1 cellular context compared by ENCODE assay signal in genomic region chr1:201530741-201531521, GRCh38.
TF ChIP-seq lines count a peak whose summit lies in the region.

No MANE protein-coding gene starts in this region.

TF ChIP-seq in K562, 482 proteins besides CTCF, POLR2A, EP300 and RAD21 (continued from another document and continues in another):
- TF ChIP-seq GMEB1 (CRISPR knock-in tag; IDR thresholded peaks at IDR 0.05) (no peak), SOX6 (IDR thresholded peaks at IDR 0.05) (peak; percentile 27; the same call in 1 of the 2 replicates), ATF1 (CRISPR knock-in tag; IDR thresholded peaks at IDR 0.05) (no peak), ATF1 (tag; IDR thresholded peaks at IDR 0.05) (0 out of 2 replicates have a peak, but pooled peaks have one; percentile 42), ETV6 (IDR thresholded peaks at IDR 0.05; ENCODE audit: borderline replicate concordance in 1 of 2, low read depth in 2 of 2, low read length in 1 of 2) (0 out of 4 replicates have a peak, but pooled peaks of 1 of the 2 experiments have one; percentile 4), ETV6 (CRISPR knock-in tag; IDR thresholded peaks at IDR 0.05; ENCODE audit: borderline replicate concordance) (no peak), TAF7 (tag; IDR thresholded peaks at IDR 0.05) (no peak), FOXP1 (CRISPR knock-in tag; IDR thresholded peaks at IDR 0.05) (no peak), MYC (IDR thresholded peaks at IDR 0.05; ENCODE audit: low read depth, low read length) (peak; percentile 95), MYC (CRISPR knock-in tag; IDR thresholded peaks at IDR 0.05; ENCODE audit: borderline replicate concordance, low read depth) (no peak), PHF21A (IDR thresholded peaks at IDR 0.05; ENCODE audit: borderline replicate concordance, low read depth) (no peak), SP2 (IDR thresholded peaks at IDR 0.05; ENCODE audit: extremely low read depth, low read depth, low read length, poor library complexity, severe bottlenecking) (no peak), L3MBTL2 (IDR thresholded peaks at IDR 0.05) (peak; percentile 80), LEF1 (IDR thresholded peaks at IDR 0.05) (no peak), RBM39 (optimal IDR thresholded peaks at IDR 0.05; ENCODE audit: low read depth, low read length) (no peak), RREB1 (CRISPR knock-in tag; IDR thresholded peaks at IDR 0.05) (no peak), JUND (IDR thresholded peaks at IDR 0.05; ENCODE audit: borderline replicate concordance, low read depth, low read length) (peak; percentile 71), JUND (tag; IDR thresholded peaks at IDR 0.05; ENCODE audit: borderline replicate concordance, low read depth, low read length) (peak; percentile 20; the same call in 1 of the 3 replicates), CTBP1 (IDR thresholded peaks at IDR 0.05; ENCODE audit: borderline replicate concordance) (peak; percentile 37; the same call in 1 of the 2 replicates), TRIM24 (IDR thresholded peaks at IDR 0.05) (no peak), NBN (IDR thresholded peaks at IDR 0.05; ENCODE audit: low read depth) (0 out of 2 replicates have a peak, but pooled peaks have one; percentile 27), RNF2 (IDR thresholded peaks at IDR 0.05) (no peak), ARHGAP35 (IDR thresholded peaks at IDR 0.05; ENCODE audit: partially characterized antibody) (no peak), SIN3B (IDR thresholded peaks at IDR 0.05; ENCODE audit: low read depth) (0 out of 2 replicates have a peak, but pooled peaks have one; percentile 17), ZNF324 (CRISPR knock-in tag; IDR thresholded peaks at IDR 0.05) (no peak), KDM5B (IDR thresholded peaks at IDR 0.05; ENCODE audit: insufficient replicate concordance, low read depth, low read length) (no peak), BCOR (IDR thresholded peaks at IDR 0.05) (no peak), ZSCAN29 (IDR thresholded peaks at IDR 0.05) (no peak), NR1H2 (CRISPR knock-in tag; IDR thresholded peaks at IDR 0.05) (no peak), ARNT (IDR thresholded peaks at IDR 0.05) (no peak), HMBOX1 (IDR thresholded peaks at IDR 0.05) (no peak), POLR2H (tag; IDR thresholded peaks at IDR 0.05; ENCODE audit: low read depth) (no peak), FOXJ2 (tag; IDR thresholded peaks at IDR 0.05) (no peak), CREB3 (tag; conservative IDR thresholded peaks at IDR 0.05; ENCODE audit: low read depth) (no peak), SMC3 (conservative IDR thresholded peaks at IDR 0.05; ENCODE audit: insufficient read depth, low read depth, low read length) (peak; percentile 94), SP1 (CRISPR knock-in tag; IDR thresholded peaks at IDR 0.05) (peak; percentile 41; the same call in 1 of the 2 replicates)
- TF ChIP-seq, protein P1, sequence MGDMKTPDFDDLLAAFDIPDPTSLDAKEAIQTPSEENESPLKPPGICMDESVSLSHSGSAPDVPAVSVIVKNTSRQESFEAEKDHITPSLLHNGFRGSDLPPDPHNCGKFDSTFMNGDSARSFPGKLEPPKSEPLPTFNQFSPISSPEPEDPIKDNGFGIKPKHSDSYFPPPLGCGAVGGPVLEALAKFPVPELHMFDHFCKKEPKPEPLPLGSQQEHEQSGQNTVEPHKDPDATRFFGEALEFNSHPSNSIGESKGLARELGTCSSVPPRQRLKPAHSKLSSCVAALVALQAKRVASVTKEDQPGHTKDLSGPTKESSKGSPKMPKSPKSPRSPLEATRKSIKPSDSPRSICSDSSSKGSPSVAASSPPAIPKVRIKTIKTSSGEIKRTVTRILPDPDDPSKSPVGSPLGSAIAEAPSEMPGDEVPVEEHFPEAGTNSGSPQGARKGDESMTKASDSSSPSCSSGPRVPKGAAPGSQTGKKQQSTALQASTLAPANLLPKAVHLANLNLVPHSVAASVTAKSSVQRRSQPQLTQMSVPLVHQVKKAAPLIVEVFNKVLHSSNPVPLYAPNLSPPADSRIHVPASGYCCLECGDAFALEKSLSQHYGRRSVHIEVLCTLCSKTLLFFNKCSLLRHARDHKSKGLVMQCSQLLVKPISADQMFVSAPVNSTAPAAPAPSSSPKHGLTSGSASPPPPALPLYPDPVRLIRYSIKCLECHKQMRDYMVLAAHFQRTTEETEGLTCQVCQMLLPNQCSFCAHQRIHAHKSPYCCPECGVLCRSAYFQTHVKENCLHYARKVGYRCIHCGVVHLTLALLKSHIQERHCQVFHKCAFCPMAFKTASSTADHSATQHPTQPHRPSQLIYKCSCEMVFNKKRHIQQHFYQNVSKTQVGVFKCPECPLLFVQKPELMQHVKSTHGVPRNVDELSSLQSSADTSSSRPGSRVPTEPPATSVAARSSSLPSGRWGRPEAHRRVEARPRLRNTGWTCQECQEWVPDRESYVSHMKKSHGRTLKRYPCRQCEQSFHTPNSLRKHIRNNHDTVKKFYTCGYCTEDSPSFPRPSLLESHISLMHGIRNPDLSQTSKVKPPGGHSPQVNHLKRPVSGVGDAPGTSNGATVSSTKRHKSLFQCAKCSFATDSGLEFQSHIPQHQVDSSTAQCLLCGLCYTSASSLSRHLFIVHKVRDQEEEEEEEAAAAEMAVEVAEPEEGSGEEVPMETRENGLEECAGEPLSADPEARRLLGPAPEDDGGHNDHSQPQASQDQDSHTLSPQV (IDR thresholded peaks at IDR 0.05) = no peak
- TF ChIP-seq, protein P2, sequence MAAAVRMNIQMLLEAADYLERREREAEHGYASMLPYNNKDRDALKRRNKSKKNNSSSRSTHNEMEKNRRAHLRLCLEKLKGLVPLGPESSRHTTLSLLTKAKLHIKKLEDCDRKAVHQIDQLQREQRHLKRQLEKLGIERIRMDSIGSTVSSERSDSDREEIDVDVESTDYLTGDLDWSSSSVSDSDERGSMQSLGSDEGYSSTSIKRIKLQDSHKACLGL (CRISPR knock-in tag; IDR thresholded peaks at IDR 0.05; ENCODE audit: borderline replicate concordance, poor library complexity, severe bottlenecking) = no peak
- TF ChIP-seq, protein P3, sequence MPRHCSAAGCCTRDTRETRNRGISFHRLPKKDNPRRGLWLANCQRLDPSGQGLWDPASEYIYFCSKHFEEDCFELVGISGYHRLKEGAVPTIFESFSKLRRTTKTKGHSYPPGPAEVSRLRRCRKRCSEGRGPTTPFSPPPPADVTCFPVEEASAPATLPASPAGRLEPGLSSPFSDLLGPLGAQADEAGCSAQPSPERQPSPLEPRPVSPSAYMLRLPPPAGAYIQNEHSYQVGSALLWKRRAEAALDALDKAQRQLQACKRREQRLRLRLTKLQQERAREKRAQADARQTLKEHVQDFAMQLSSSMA (CRISPR knock-in tag; IDR thresholded peaks at IDR 0.05) = no peak
- TF ChIP-seq, protein P4, sequence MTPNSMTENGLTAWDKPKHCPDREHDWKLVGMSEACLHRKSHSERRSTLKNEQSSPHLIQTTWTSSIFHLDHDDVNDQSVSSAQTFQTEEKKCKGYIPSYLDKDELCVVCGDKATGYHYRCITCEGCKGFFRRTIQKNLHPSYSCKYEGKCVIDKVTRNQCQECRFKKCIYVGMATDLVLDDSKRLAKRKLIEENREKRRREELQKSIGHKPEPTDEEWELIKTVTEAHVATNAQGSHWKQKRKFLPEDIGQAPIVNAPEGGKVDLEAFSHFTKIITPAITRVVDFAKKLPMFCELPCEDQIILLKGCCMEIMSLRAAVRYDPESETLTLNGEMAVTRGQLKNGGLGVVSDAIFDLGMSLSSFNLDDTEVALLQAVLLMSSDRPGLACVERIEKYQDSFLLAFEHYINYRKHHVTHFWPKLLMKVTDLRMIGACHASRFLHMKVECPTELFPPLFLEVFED (CRISPR knock-in tag; conservative IDR thresholded peaks at IDR 0.05) = no peak
- TF ChIP-seq, protein P5, sequence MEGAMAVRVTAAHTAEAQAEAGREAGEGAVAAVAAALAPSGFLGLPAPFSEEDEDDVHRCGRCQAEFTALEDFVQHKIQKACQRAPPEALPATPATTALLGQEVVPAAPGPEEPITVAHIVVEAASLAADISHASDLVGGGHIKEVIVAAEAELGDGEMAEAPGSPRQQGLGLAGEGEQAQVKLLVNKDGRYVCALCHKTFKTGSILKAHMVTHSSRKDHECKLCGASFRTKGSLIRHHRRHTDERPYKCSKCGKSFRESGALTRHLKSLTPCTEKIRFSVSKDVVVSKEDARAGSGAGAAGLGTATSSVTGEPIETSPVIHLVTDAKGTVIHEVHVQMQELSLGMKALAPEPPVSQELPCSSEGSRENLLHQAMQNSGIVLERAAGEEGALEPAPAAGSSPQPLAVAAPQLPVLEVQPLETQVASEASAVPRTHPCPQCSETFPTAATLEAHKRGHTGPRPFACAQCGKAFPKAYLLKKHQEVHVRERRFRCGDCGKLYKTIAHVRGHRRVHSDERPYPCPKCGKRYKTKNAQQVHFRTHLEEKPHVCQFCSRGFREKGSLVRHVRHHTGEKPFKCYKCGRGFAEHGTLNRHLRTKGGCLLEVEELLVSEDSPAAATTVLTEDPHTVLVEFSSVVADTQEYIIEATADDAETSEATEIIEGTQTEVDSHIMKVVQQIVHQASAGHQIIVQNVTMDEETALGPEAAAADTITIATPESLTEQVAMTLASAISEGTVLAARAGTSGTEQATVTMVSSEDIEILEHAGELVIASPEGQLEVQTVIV (CRISPR knock-in tag; IDR thresholded peaks at IDR 0.05; ENCODE audit: borderline replicate concordance) = no peak
- TF ChIP-seq, protein P6, sequence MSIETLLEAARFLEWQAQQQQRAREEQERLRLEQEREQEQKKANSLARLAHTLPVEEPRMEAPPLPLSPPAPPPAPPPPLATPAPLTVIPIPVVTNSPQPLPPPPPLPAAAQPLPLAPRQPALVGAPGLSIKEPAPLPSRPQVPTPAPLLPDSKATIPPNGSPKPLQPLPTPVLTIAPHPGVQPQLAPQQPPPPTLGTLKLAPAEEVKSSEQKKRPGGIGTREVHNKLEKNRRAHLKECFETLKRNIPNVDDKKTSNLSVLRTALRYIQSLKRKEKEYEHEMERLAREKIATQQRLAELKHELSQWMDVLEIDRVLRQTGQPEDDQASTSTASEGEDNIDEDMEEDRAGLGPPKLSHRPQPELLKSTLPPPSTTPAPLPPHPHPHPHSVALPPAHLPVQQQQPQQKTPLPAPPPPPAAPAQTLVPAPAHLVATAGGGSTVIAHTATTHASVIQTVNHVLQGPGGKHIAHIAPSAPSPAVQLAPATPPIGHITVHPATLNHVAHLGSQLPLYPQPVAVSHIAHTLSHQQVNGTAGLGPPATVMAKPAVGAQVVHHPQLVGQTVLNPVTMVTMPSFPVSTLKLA (conservative IDR thresholded peaks at IDR 0.05) = peak; percentile 56 to 68
